In genomic region chr19:16351133-16351809, GRCh38 we compare ENCODE assay signal across 13 cellular contexts. TPM values are rescaled to one million over a fixed set of nuclear protein-coding genes. Genes with fewer than 3 reads are reported as not detected.
DNase-seq lines count a peak whose midpoint lies in the region; ATAC-seq and TF ChIP-seq lines count a peak whose summit lies in the region.
"Had no signal": no experiment of that assay in that cellular context is flagged by ENCODE, and none has a peak within 500 bp of the region (broad histone marks: within the 10 kb centered on the region; RNA-seq: fewer than 3 reads in every experiment).

No MANE protein-coding gene starts in this region.

- H3K27me3 ChIP-seq in left ventricle myocardium inferior (ENCODE audit: low read depth): no peaks in the 10 kb centered on the region
- H3K27me3 ChIP-seq: testis had no signal

- TF ChIP-seq CTCF in left ventricle myocardium inferior (IDR thresholded peaks at IDR 0.05; ENCODE audit: borderline replicate concordance): no peak
- no peak for TF ChIP-seq CTCF in GM13976 (IDR thresholded peaks at IDR 0.05; ENCODE audit: borderline replicate concordance, control extremely low read depth, extremely low read depth, insufficient read depth, missing control alignments)

- DNase-seq in left ventricle myocardium inferior: no peak
- no peak for DNase-seq in left cardiac atrium
- peak; percentile 93 for DNase-seq in RPMI7951 (ENCODE audit: low read depth)
- DNase-seq in fibroblast of peridontal ligament (ENCODE audit: extremely low read depth): peak; percentile 25
- no peak for DNase-seq in GM13976 (ENCODE audit: low spot score)
- no peak for DNase-seq in amniotic stem cell (lab: John Stamatoyannopoulos, UW)
- DNase-seq in cerebellum (ENCODE audit: low spot score): no peak
- DNase-seq in DMS114 treated with DMSO at 0.1 percent for 48 hours (lab: John Stamatoyannopoulos, UW; ENCODE audit: unreplicated experiment): no peak
- DNase-seq: activated naive CD8-positive, alpha-beta T cell treated with anti-CD3 and anti-CD28 coated beads for 36 hours; C1 segment of cervical spinal cord; testis had no signal

- intact Hi-C loops in left ventricle myocardium inferior (cut with micrococcal nuclease) (no loop called here), left cardiac atrium (cut with DNase I) (no loop called here)

- H3K9me3 ChIP-seq in left ventricle myocardium inferior (replicated peaks): no peaks in the 10 kb centered on the region
- H3K9me3 ChIP-seq: mucosa of descending colon, testis had no signal

- H3K36me3 ChIP-seq in left ventricle myocardium inferior: no peaks in the 10 kb centered on the region

- H3K4me3 ChIP-seq in left ventricle myocardium inferior: no peak overlapping the region
- H3K4me3 ChIP-seq: mucosa of descending colon, testis had no signal

- in situ Hi-C loops in GM13976 (cut with MboI; ENCODE audit: low sequenced_read_pairs, unreplicated experiment): no loop called here

- peak overlapping the region; percentile 19 for H3K27ac ChIP-seq in left ventricle myocardium inferior (replicated peaks)
- H3K27ac ChIP-seq: RWPE1, testis had no signal

- no peak for ATAC-seq in left cardiac atrium
- ATAC-seq: mucosa of descending colon had no signal

- H3K4me1 ChIP-seq in left ventricle myocardium inferior: peaks cover 67% of the 10 kb centered on the region

RNA-seq across cellular contexts. Expression of gene KLF2, which starts 26.6 kb away (rescaled TPM):
- total RNA-seq in left ventricle myocardium inferior: 65.2 TPM
- total RNA-seq in left cardiac atrium: 10 to 100 TPM; 66.4 to 77.5 TPM
- 2.8 and 3.0 TPM in 2 replicates for total RNA-seq in RPMI7951 (2014; rRNA removed; shearing (Covaris generic))
- 5.3 TPM for total RNA-seq in cerebellum

Comparison
In these comparisons a context has a peak if more than half of its experiments do, and no peak if none do; other contexts are left out.
1. DNase-seq: peak in RPMI7951 (single experiment) and fibroblast of peridontal ligament (single experiment); none in left ventricle myocardium inferior (single experiment), left cardiac atrium (single experiment), GM13976 (single experiment), amniotic stem cell (single experiment), cerebellum (single experiment) and DMS114 treated with DMSO at 0.1 percent for 48 hours (single experiment).
2. RNA of gene KLF2, which starts 26.6 kb away (total RNA-seq): 66.4 to 77.5 TPM in left cardiac atrium and 65.2 TPM in left ventricle myocardium inferior (single experiment); 5.3 TPM in cerebellum (single experiment) and 2.8 to 3.0 TPM in RPMI7951; every median in the first group is over 10 times any median in the second.